8 cellular contexts compared by ENCODE assay signal in genomic region chr22:36853407-36854099, GRCh38. TPM values are rescaled to one million over a fixed set of nuclear protein-coding genes. Genes with fewer than 3 reads are reported as not detected.
DNase-seq lines count a peak whose midpoint lies in the region; ATAC-seq, FAIRE-seq and TF ChIP-seq lines count a peak whose summit lies in the region.

No MANE protein-coding gene starts in this region.

- no peak for FAIRE-seq in small intestine (lab: Jason Lieb, UNC)

- H3K27me3 Mint-ChIP-seq in CD8-positive, alpha-beta T cell (ENCODE audit: low read depth): peaks cover 9% of the 10 kb centered on the region

- H3K9me3 Mint-ChIP-seq in CD8-positive, alpha-beta T cell: no peaks in the 10 kb centered on the region

- intact Hi-C loops in CD8-positive, alpha-beta T cell (cut with DNase I, micrococcal nuclease): loop anchor here in 1 of 2 experiments (10.0 kb wide), 1 partner anchor 329 kb away; the partner anchor contains the start of gene EIF3D
- intact Hi-C loops in left cardiac atrium (cut with DNase I): loop anchor here in 1 of 2 donors (5.0 kb wide), 1 partner anchor 66 kb away; no protein-coding TSS in a partner anchor

- DNase-seq in CD8-positive, alpha-beta T cell: peak; percentile 72 to 90 (median 87)
- peak; percentile 83 for DNase-seq in HEK293T (ENCODE audit: extremely low spot score)
- peak; percentile 25 to 69 for DNase-seq in SJSA1 (ENCODE audit: low read depth in 1 of 2, low spot score in 2 of 2)
- peak; percentile 88 for DNase-seq in activated gamma-delta T cell treated with Interleukin-2 at 50 U/mL for 16 hours
- DNase-seq in left cardiac atrium: peak; percentile 72
- DNase-seq in small intestine: peak; percentile 44

- H3K4me3 ChIP-seq in CD8-positive, alpha-beta T cell (ENCODE audit: low read depth, low read length): peak overlapping the region; percentile 47
- H3K4me3 ChIP-seq in SJSA1 (no peak overlapping the region), small intestine (ENCODE audit: low read depth in 1 of 2, low read length in 2 of 2) (no peak overlapping the region)

- peak overlapping the region; percentile 72 for H3K4me3 Mint-ChIP-seq in CD8-positive, alpha-beta T cell

- 53 to 61% (median 57%) methylated on average over 16 of the region's 16 CpGs for WGBS in small intestine, 3 donors

- peak; percentile 92 for ATAC-seq in CD8-positive, alpha-beta T cell
- ATAC-seq in left cardiac atrium (peak; percentile 27 to 40), HG03097 (IDR thresholded peaks at IDR 0.05; ENCODE audit: low FRiP score, unreplicated experiment) (no peak), HG03442 (IDR thresholded peaks at IDR 0.05; ENCODE audit: unreplicated experiment) (no peak)

- CTCF ChIA-PET in CD8-positive, alpha-beta T cell (lab: Charles Lee): interaction anchor here (0.7 to 2.4 kb wide), 10 partner anchors 12 to 124 kb away, joined by 3 to 14 read pairs (median 4); no protein-coding TSS in a partner anchor
- CTCF ChIA-PET in HEK293T (lab: Yijun Ruan, JAX): interaction anchor here (0.6 to 0.8 kb wide), 2 partner anchors 26 to 124 kb away, joined by 3 read pairs; no protein-coding TSS in a partner anchor

- H3K9me3 ChIP-seq in CD8-positive, alpha-beta T cell (ENCODE audit: low read length): no peaks in the 10 kb centered on the region
- H3K9me3 ChIP-seq in SJSA1 (replicated peaks) (no peaks in the 10 kb centered on the region), small intestine (ENCODE audit: control insufficient read depth, low read depth) (no peaks in the 10 kb centered on the region)

- H3K36me3 Mint-ChIP-seq in CD8-positive, alpha-beta T cell: no peaks in the 10 kb centered on the region

- peaks cover 11% of the 10 kb centered on the region for H3K4me1 Mint-ChIP-seq in CD8-positive, alpha-beta T cell (ENCODE audit: low read depth)

- peak; percentile 70 for TF ChIP-seq CTCF in CD8-positive, alpha-beta T cell (IDR thresholded peaks at IDR 0.05)

- no peak overlapping the region for H3K27ac ChIP-seq in CD8-positive, alpha-beta T cell (ENCODE audit: low read depth, low read length)
- no peak overlapping the region for H3K27ac ChIP-seq in SJSA1
- peak overlapping the region in 1 of 2 donors; percentile 62 for H3K27ac ChIP-seq in small intestine (ENCODE audit: low read depth in 1 of 2, low read length in 1 of 2)

- POLR2A ChIA-PET in CD8-positive, alpha-beta T cell (lab: Charles Lee): interaction anchor here (0.6 to 1.0 kb wide), 2 partner anchors 22 to 182 kb away, joined by 4 to 5 read pairs; no protein-coding TSS in a partner anchor
- POLR2A ChIA-PET in HEK293T (lab: Yijun Ruan, JAX): no interaction called here

- H3K27me3 ChIP-seq in CD8-positive, alpha-beta T cell (ENCODE audit: insufficient read depth, low read length): no peaks in the 10 kb centered on the region
- H3K27me3 ChIP-seq in SJSA1 (replicated peaks): peaks cover 25% of the 10 kb centered on the region
- H3K27me3 ChIP-seq in small intestine (ENCODE audit: control insufficient read depth in 2 of 2, insufficient read depth in 2 of 2, low read length in 2 of 2): peaks cover 0 to 5% of the 10 kb centered on the region in 2 donors

- H3K4me1 ChIP-seq in CD8-positive, alpha-beta T cell (ENCODE audit: insufficient read depth, low read length): peaks cover 16% of the 10 kb centered on the region
- H3K4me1 ChIP-seq in SJSA1 (replicated peaks): no peaks in the 10 kb centered on the region
- no peaks in the 10 kb centered on the region for H3K4me1 ChIP-seq in small intestine (ENCODE audit: control insufficient read depth in 2 of 2, insufficient read depth in 1 of 2, low read depth in 1 of 2, low read length in 1 of 2)

- H3K27ac Mint-ChIP-seq in CD8-positive, alpha-beta T cell: peak overlapping the region; percentile 84

- no peaks in the 10 kb centered on the region for H3K36me3 ChIP-seq in CD8-positive, alpha-beta T cell (ENCODE audit: insufficient read depth, low read length)
- H3K36me3 ChIP-seq in SJSA1 (no peaks in the 10 kb centered on the region), small intestine (ENCODE audit: control insufficient read depth in 2 of 2, insufficient read depth in 2 of 2, low read length in 2 of 2) (no peaks in the 10 kb centered on the region)

TF ChIP-seq in HEK293T, 16 proteins besides CTCF, POLR2A, EP300 and RAD21:
- TF ChIP-seq SP1 (IDR thresholded peaks at IDR 0.05) (no peak), HDGF (IDR thresholded peaks at IDR 0.05; ENCODE audit: borderline replicate concordance) (no peak), FOXK2 (IDR thresholded peaks at IDR 0.05) (no peak), L3MBTL2 (conservative IDR thresholded peaks at IDR 0.05) (no peak), BHLHE40 (IDR thresholded peaks at IDR 0.05; ENCODE audit: borderline replicate concordance) (no peak), NFRKB (IDR thresholded peaks at IDR 0.05) (no peak), LEF1 (IDR thresholded peaks at IDR 0.05; ENCODE audit: borderline replicate concordance) (no peak), ELF4 (IDR thresholded peaks at IDR 0.05) (no peak), ARNT (IDR thresholded peaks at IDR 0.05) (no peak), TARDBP (IDR thresholded peaks at IDR 0.05) (no peak), SUZ12 (IDR thresholded peaks at IDR 0.05) (no peak), CTBP1 (IDR thresholded peaks at IDR 0.05; ENCODE audit: borderline replicate concordance) (no peak), ZNF384 (IDR thresholded peaks at IDR 0.05) (no peak), PKNOX1 (IDR thresholded peaks at IDR 0.05) (no peak), FOXA1 (IDR thresholded peaks at IDR 0.05) (no peak), FOXM1 (IDR thresholded peaks at IDR 0.05; ENCODE audit: borderline replicate concordance) (no peak)
TF ChIP-seq in HEK293T: peak in this region for 0.

RNA-seq across cellular contexts. Expression of gene NCF4, which starts 7.3 kb away (rescaled TPM):
- total RNA-seq in CD8-positive, alpha-beta T cell: 1 to 10 TPM; 1.1 to 1.4 TPM
- total RNA-seq in SJSA1 (2014; rRNA removed; shearing (Covaris generic)): not detected in 2 replicates
- 10 to 100 TPM; 10.9 to 16.6 TPM for total RNA-seq in left cardiac atrium
- 10 to 100 TPM in 1 of 3 donors, 1 to 10 TPM in 2; 2.5 to 30.3 (median 9.7) TPM for polyA plus RNA-seq in small intestine

RNA-seq across cellular contexts. Expression of gene PVALB, which starts 36.7 kb away (rescaled TPM):
- total RNA-seq in CD8-positive, alpha-beta T cell: not detected
- not detected in 2 replicates for total RNA-seq in SJSA1 (2014; rRNA removed; shearing (Covaris generic))
- total RNA-seq in left cardiac atrium: not detected
- polyA plus RNA-seq in small intestine: not detected

RNA-seq across cellular contexts. Expression of gene CSF2RB, which starts 59.9 kb away (rescaled TPM):
- under 1 TPM; 0.14 to 0.17 TPM for total RNA-seq in CD8-positive, alpha-beta T cell
- total RNA-seq in SJSA1 (2014; rRNA removed; shearing (Covaris generic)): 0.03 TPM in 1 of 2 replicates, not detected in the other
- 1 to 10 TPM; 4.7 to 6.0 TPM for total RNA-seq in left cardiac atrium
- 1 to 10 TPM in 2 of 3 donors, under 1 TPM in 1; 0.22 to 5.4 (median 1.4) TPM for polyA plus RNA-seq in small intestine

Comparison
In these comparisons a context has a peak if more than half of its experiments do, and no peak if none do; other contexts are left out.
1. ATAC-seq: peak in CD8-positive, alpha-beta T cell (single experiment) and left cardiac atrium (2 of 2); none in HG03097 (single experiment) and HG03442 (single experiment).
2. RNA of gene NCF4, which starts 7.3 kb away (total RNA-seq): 10.9 to 16.6 TPM in left cardiac atrium; 1.1 to 1.4 TPM in CD8-positive, alpha-beta T cell and not detected in SJSA1; every median in the first group is over 4 times any median in the second.
3. Peak in every context shown above with its lines, with median percentiles within 50 percentile points of each other: DNase-seq.